ENCODE assay signal across 8 cellular contexts in genomic region chr13:103190841-103191240, GRCh38.
"Had no signal": no experiment of that assay in that cellular context is flagged by ENCODE, and none has a peak within 500 bp of the region (broad histone marks: within the 10 kb centered on the region; RNA-seq: fewer than 3 reads in every experiment).

No MANE protein-coding gene starts in this region.

- H3K4me2 ChIP-seq: KMS-11 had no signal

- H3K27ac ChIP-seq: GM23248, HL-60, KMS-11 had no signal

- H3K4me3 ChIP-seq: GM23248 had no signal

- H2AFZ ChIP-seq: GM23248 had no signal

- H3K9ac ChIP-seq: GM23248, KMS-11 had no signal

- DNase-seq: GM23248, GOT3, H9, HCEC 1CT, Karpas-422, KBM-7 had no signal
